Comparison of ENCODE assay signal across 8 cellular contexts in genomic region chr10:97425964-97426775, GRCh38.
DNase-seq lines count a peak whose midpoint lies in the region; ATAC-seq, FAIRE-seq and TF ChIP-seq lines count a peak whose summit lies in the region.

Gene PGAM1, plus strand, starts transcription at chr10:97426191. Its CDS starts 117 bp downstream, at chr10:97426308.

- H3K27me3 Mint-ChIP-seq in nephron progenitor cell (ENCODE audit: low read depth, poor library complexity): peaks cover 3% of the 10 kb centered on the region
- no peaks in the 10 kb centered on the region for H3K27me3 Mint-ChIP-seq in stimulated activated naive CD8-positive, alpha-beta T cell treated with anti-CD3 and anti-CD28 coated beads, Interleukin-15, amount 100 ng/mL, for 72 hours

- H3K9me3 Mint-ChIP-seq in nephron progenitor cell: no peaks in the 10 kb centered on the region
- no peaks in the 10 kb centered on the region for H3K9me3 Mint-ChIP-seq in stimulated activated naive CD8-positive, alpha-beta T cell treated with anti-CD3 and anti-CD28 coated beads, Interleukin-15, amount 100 ng/mL, for 72 hours

- no peak for FAIRE-seq in H54 (lab: Jason Lieb, UNC)

- H3K4me3 ChIP-seq in RWPE2 (ENCODE audit: severe bottlenecking) (peak within 1 kb of the TSS; percentile 66), fibroblast of pulmonary artery (replicated peaks; ENCODE audit: low read depth, low read length) (peak within 1 kb of the TSS; percentile 94)

- ATAC-seq in RWPE2 (ENCODE audit: low read depth): peak; percentile 84
- ATAC-seq in stimulated activated naive CD8-positive, alpha-beta T cell treated with anti-CD3 and anti-CD28 coated beads, Interleukin-15, amount 100 ng/mL, for 72 hours: peak; percentile 86

- H3K36me3 ChIP-seq in RWPE2 (ENCODE audit: low read depth): peaks cover 53% of the 10 kb centered on the region

- peak; percentile 55 for TF ChIP-seq POLR2A in H54 (IDR thresholded peaks at IDR 0.05; ENCODE audit: low read depth, low read length)

- peaks cover 30% of the 10 kb centered on the region for H3K4me1 Mint-ChIP-seq in nephron progenitor cell
- peaks cover 57% of the 10 kb centered on the region for H3K4me1 Mint-ChIP-seq in stimulated activated naive CD8-positive, alpha-beta T cell treated with anti-CD3 and anti-CD28 coated beads, Interleukin-15, amount 100 ng/mL, for 72 hours

- peaks cover 30% of the 10 kb centered on the region for H3K36me3 Mint-ChIP-seq in nephron progenitor cell (ENCODE audit: low read depth)

- peak within 1 kb of the TSS; percentile 94 for H3K4me3 Mint-ChIP-seq in nephron progenitor cell
- H3K4me3 Mint-ChIP-seq in stimulated activated naive CD8-positive, alpha-beta T cell treated with anti-CD3 and anti-CD28 coated beads, Interleukin-15, amount 100 ng/mL, for 72 hours: peak within 1 kb of the TSS; percentile 78 to 87

- H3K27ac Mint-ChIP-seq in nephron progenitor cell: peak within 1 kb of the TSS; percentile 98
- peak within 1 kb of the TSS; percentile 96 to 97 for H3K27ac Mint-ChIP-seq in stimulated activated naive CD8-positive, alpha-beta T cell treated with anti-CD3 and anti-CD28 coated beads, Interleukin-15, amount 100 ng/mL, for 72 hours

- no peaks in the 10 kb centered on the region for H3K27me3 ChIP-seq in RWPE2 (ENCODE audit: insufficient read depth, poor library complexity, severe bottlenecking)

- peaks cover 20% of the 10 kb centered on the region for H3K4me1 ChIP-seq in RWPE2 (ENCODE audit: insufficient read depth, poor library complexity, severe bottlenecking)

- peak; percentile 87 for TF ChIP-seq CTCF in RWPE2 (IDR thresholded peaks at IDR 0.05; ENCODE audit: poor library complexity, severe bottlenecking)
- TF ChIP-seq CTCF in fibroblast of pulmonary artery (IDR thresholded peaks at IDR 0.05; ENCODE audit: low read length, missing control alignments): peak; percentile 53
- peak; percentile 37 for TF ChIP-seq CTCF in nephron progenitor cell (IDR thresholded peaks at IDR 0.05)

- H3K9me3 ChIP-seq in RWPE2 (ENCODE audit: severe bottlenecking): no peaks in the 10 kb centered on the region

- peak within 1 kb of the TSS; percentile 89 for H3K27ac ChIP-seq in RWPE2 (ENCODE audit: poor library complexity, severe bottlenecking)

- DNase-seq in ELR (ENCODE audit: low read depth): peak; percentile 94
- DNase-seq in H54 (ENCODE audit: insufficient read length, low spot score): peak; percentile 99
- DNase-seq in LoVo (ENCODE audit: low spot score): peak; percentile 97
- peak; percentile 90 for DNase-seq in RWPE2 (ENCODE audit: low spot score)
- peak; percentile 93 for DNase-seq in activated T-helper 9 cell treated with anti-CD3 and anti-CD28 coated beads, Interleukin-2, amount 50 U/mL, for 16 hours (ENCODE audit: low read depth)
- DNase-seq in fibroblast of pulmonary artery (ENCODE audit: low read depth): peak; percentile 98
- peak; percentile 96 for DNase-seq in nephron progenitor cell
- DNase-seq in stimulated activated naive CD8-positive, alpha-beta T cell treated with anti-CD3 and anti-CD28 coated beads, Interleukin-15, amount 100 ng/mL, for 72 hours: peak; percentile 98

Comparison
In these comparisons a context has a peak if more than half of its experiments do, and no peak if none do; other contexts are left out.
1. Peak in every context shown above with its lines: DNase-seq, ATAC-seq, H3K4me3 ChIP-seq and H3K27ac ChIP-seq.
2. CTCF ChIP-seq: peak in every context shown above with its lines; median percentile 87 in RWPE2; 53 in fibroblast of pulmonary artery; 37 in nephron progenitor cell.